18 cellular contexts compared by ENCODE assay signal in genomic region chr22:19507534-19507861, GRCh38. TPM values are rescaled to one million over a fixed set of nuclear protein-coding genes. Genes with fewer than 3 reads are reported as not detected.
DNase-seq lines count a peak whose midpoint lies in the region; TF ChIP-seq lines count a peak whose summit lies in the region.
"Had no signal": no experiment of that assay in that cellular context is flagged by ENCODE, and none has a peak within 500 bp of the region (broad histone marks: within the 10 kb centered on the region; RNA-seq: fewer than 3 reads in every experiment).

No MANE protein-coding gene starts in this region.

- DNase-seq in activated CD4-positive, alpha-beta T cell treated with anti-CD3 and anti-CD28 coated beads, Interleukin-2, amount 10 ng/mL, durations not matched to agents 24 days and 14 days, result no peak
- no peak for DNase-seq in activated CD4-positive, alpha-beta T cell treated with anti-CD3 and anti-CD28 coated beads, Interleukin-2, amount 50 U/mL, for 1 hour
- no peak for DNase-seq in nephron progenitor cell
- DNase-seq in GOT3 (lab: John Stamatoyannopoulos, UW), result no peak
- no peak for DNase-seq in osteoblast (ENCODE audit: insufficient read length, low spot score, missing footprints)
- DNase-seq: Caco-2; CD4-positive, CD25-positive, alpha-beta regulatory T cell; CD8-positive, alpha-beta T cell; DMS153; DND-41; GM23248; H9 had no signal

- H3K4me1 Mint-ChIP-seq in activated CD4-positive, alpha-beta T cell treated with anti-CD3 and anti-CD28 coated beads, Interleukin-2, amount 10 ng/mL, durations not matched to agents 24 days and 14 days, result peaks cover 24% of the 10 kb centered on the region
- H3K4me1 Mint-ChIP-seq in nephron progenitor cell, result peaks cover 12% of the 10 kb centered on the region

- no peak overlapping the region for H3K4me3 Mint-ChIP-seq in activated CD4-positive, alpha-beta T cell treated with anti-CD3 and anti-CD28 coated beads, Interleukin-2, amount 10 ng/mL, durations not matched to agents 24 days and 14 days
- H3K4me3 Mint-ChIP-seq in nephron progenitor cell, result no peak overlapping the region
- H3K4me3 Mint-ChIP-seq: B cell; CD4-positive, CD25-positive, alpha-beta regulatory T cell; CD8-positive, alpha-beta T cell; H9 had no signal

- H2AFZ ChIP-seq in osteoblast (ENCODE audit: low read length), result no peak overlapping the region
- H2AFZ ChIP-seq: GM23248 had no signal

- H3K79me2 ChIP-seq in osteoblast (ENCODE audit: insufficient read depth, low read length), result no peaks in the 10 kb centered on the region

- intact Hi-C loops in activated CD4-positive, alpha-beta T cell treated with anti-CD3 and anti-CD28 coated beads, Interleukin-2, amount 10 ng/mL, durations not matched to agents 24 days and 14 days (cut with micrococcal nuclease), result no loop called here

- no peak overlapping the region for H3K4me3 ChIP-seq in osteoblast (ENCODE audit: insufficient read depth, low read length)
- H3K4me3 ChIP-seq: BLaER1, GM23248 had no signal

- H3K4me2 ChIP-seq in osteoblast (ENCODE audit: insufficient read depth, low read length), result no peak overlapping the region
- H3K4me2 ChIP-seq: BLaER1 had no signal

- peaks cover 45% of the 10 kb centered on the region for H3K36me3 Mint-ChIP-seq in activated CD4-positive, alpha-beta T cell treated with anti-CD3 and anti-CD28 coated beads, Interleukin-2, amount 10 ng/mL, durations not matched to agents 24 days and 14 days (ENCODE audit: low read depth)
- peaks cover 12% of the 10 kb centered on the region for H3K36me3 Mint-ChIP-seq in nephron progenitor cell (ENCODE audit: low read depth)
- H3K36me3 Mint-ChIP-seq: CD4-positive, CD25-positive, alpha-beta regulatory T cell; CD8-positive, alpha-beta T cell had no signal

- H3K9me3 Mint-ChIP-seq in activated CD4-positive, alpha-beta T cell treated with anti-CD3 and anti-CD28 coated beads, Interleukin-2, amount 10 ng/mL, durations not matched to agents 24 days and 14 days, result no peaks in the 10 kb centered on the region
- H3K9me3 Mint-ChIP-seq in nephron progenitor cell, result no peaks in the 10 kb centered on the region
- H3K9me3 Mint-ChIP-seq: CD8-positive, alpha-beta T cell; H9 had no signal

- H3K36me3 ChIP-seq in osteoblast (ENCODE audit: insufficient read depth, low read length), result no peaks in the 10 kb centered on the region

- H4K20me1 ChIP-seq in osteoblast (ENCODE audit: insufficient read depth, low read length), result no peaks in the 10 kb centered on the region
- H4K20me1 ChIP-seq: BLaER1 had no signal

- no peaks in the 10 kb centered on the region for H3K9me3 ChIP-seq in osteoblast (ENCODE audit: low read depth, low read length)
- H3K9me3 ChIP-seq: BLaER1, Caco-2 had no signal

- H3K27ac ChIP-seq in VCaP (peak overlapping the region; percentile 97; the same call in 1 of the 2 replicates), osteoblast (ENCODE audit: low read depth, low read length) (no peak overlapping the region)
- H3K27ac ChIP-seq: 22Rv1, BLaER1, C4-2B, GM23248 had no signal

- no peaks in the 10 kb centered on the region for H3K27me3 ChIP-seq in osteoblast (ENCODE audit: insufficient read depth, low read length)
- H3K27me3 ChIP-seq: BLaER1 had no signal

- no peaks in the 10 kb centered on the region for H3K4me1 ChIP-seq in osteoblast (ENCODE audit: insufficient read depth, low read length)
- H3K4me1 ChIP-seq: Caco-2 had no signal

- peak overlapping the region; percentile 20 for H3K27ac Mint-ChIP-seq in activated CD4-positive, alpha-beta T cell treated with anti-CD3 and anti-CD28 coated beads, Interleukin-2, amount 10 ng/mL, durations not matched to agents 24 days and 14 days
- peak overlapping the region; percentile 54 for H3K27ac Mint-ChIP-seq in nephron progenitor cell
- H3K27ac Mint-ChIP-seq: B cell; CD4-positive, CD25-positive, alpha-beta regulatory T cell; CD8-positive, alpha-beta T cell had no signal

- TF ChIP-seq CTCF in VCaP (conservative IDR thresholded peaks at IDR 0.05) (no peak), nephron progenitor cell (IDR thresholded peaks at IDR 0.05) (no peak), osteoblast (IDR thresholded peaks at IDR 0.05; ENCODE audit: extremely low read depth, low read depth, low read length) (no peak)

- H3K27me3 Mint-ChIP-seq in activated CD4-positive, alpha-beta T cell treated with anti-CD3 and anti-CD28 coated beads, Interleukin-2, amount 10 ng/mL, durations not matched to agents 24 days and 14 days, result no peaks in the 10 kb centered on the region
- peaks cover 3% of the 10 kb centered on the region for H3K27me3 Mint-ChIP-seq in nephron progenitor cell (ENCODE audit: low read depth, poor library complexity)
- H3K27me3 Mint-ChIP-seq: B cell; CD4-positive, CD25-positive, alpha-beta regulatory T cell had no signal

RNA-seq across cellular contexts. Expression of gene CLDN5, which starts 16.7 kb away (rescaled TPM):
- total RNA-seq in activated CD4-positive, alpha-beta T cell treated with anti-CD3 and anti-CD28 coated beads, Interleukin-2, amount 10 ng/mL, durations not matched to agents 24 days and 14 days, result 0.44 and 0.71 TPM in 2 replicates
- not detected in 2 replicates for total RNA-seq in osteoblast
- total RNA-seq: B cell; Caco-2; CD8-positive, alpha-beta T cell; GM23248; H4 had no signal

RNA-seq across cellular contexts. Expression of gene CDC45, which starts 27.8 kb away (rescaled TPM):
- 121 and 123 TPM in 2 replicates for total RNA-seq in activated CD4-positive, alpha-beta T cell treated with anti-CD3 and anti-CD28 coated beads, Interleukin-2, amount 10 ng/mL, durations not matched to agents 24 days and 14 days
- 0.72 and 1.5 TPM in 2 replicates for total RNA-seq in osteoblast

RNA-seq across cellular contexts. Expression of gene UFD1, which starts 28.5 kb away (rescaled TPM):
- total RNA-seq in activated CD4-positive, alpha-beta T cell treated with anti-CD3 and anti-CD28 coated beads, Interleukin-2, amount 10 ng/mL, durations not matched to agents 24 days and 14 days, result 96.2 and 99.9 TPM in 2 replicates
- total RNA-seq in osteoblast, result 53.9 and 56.8 TPM in 2 replicates

RNA-seq across cellular contexts. Expression of gene C22orf39, which starts 60.0 kb away (rescaled TPM):
- 25.7 and 28.5 TPM in 2 replicates for total RNA-seq in activated CD4-positive, alpha-beta T cell treated with anti-CD3 and anti-CD28 coated beads, Interleukin-2, amount 10 ng/mL, durations not matched to agents 24 days and 14 days
- total RNA-seq in osteoblast, result 14.8 and 15.0 TPM in 2 replicates

Comparison
In these comparisons a context has a peak if more than half of its experiments do, and no peak if none do; other contexts are left out.
1. RNA of gene CDC45, which starts 27.8 kb away (total RNA-seq): 121 to 123 TPM in activated CD4-positive, alpha-beta T cell treated with anti-CD3 and anti-CD28 coated beads, Interleukin-2, amount 10 ng/mL, durations not matched to agents 24 days and 14 days; 0.72 to 1.5 TPM in osteoblast; every median in the first group is over 10 times any median in the second.